ENCODE assay signal across 1 cellular context in the genomic region with DNA sequence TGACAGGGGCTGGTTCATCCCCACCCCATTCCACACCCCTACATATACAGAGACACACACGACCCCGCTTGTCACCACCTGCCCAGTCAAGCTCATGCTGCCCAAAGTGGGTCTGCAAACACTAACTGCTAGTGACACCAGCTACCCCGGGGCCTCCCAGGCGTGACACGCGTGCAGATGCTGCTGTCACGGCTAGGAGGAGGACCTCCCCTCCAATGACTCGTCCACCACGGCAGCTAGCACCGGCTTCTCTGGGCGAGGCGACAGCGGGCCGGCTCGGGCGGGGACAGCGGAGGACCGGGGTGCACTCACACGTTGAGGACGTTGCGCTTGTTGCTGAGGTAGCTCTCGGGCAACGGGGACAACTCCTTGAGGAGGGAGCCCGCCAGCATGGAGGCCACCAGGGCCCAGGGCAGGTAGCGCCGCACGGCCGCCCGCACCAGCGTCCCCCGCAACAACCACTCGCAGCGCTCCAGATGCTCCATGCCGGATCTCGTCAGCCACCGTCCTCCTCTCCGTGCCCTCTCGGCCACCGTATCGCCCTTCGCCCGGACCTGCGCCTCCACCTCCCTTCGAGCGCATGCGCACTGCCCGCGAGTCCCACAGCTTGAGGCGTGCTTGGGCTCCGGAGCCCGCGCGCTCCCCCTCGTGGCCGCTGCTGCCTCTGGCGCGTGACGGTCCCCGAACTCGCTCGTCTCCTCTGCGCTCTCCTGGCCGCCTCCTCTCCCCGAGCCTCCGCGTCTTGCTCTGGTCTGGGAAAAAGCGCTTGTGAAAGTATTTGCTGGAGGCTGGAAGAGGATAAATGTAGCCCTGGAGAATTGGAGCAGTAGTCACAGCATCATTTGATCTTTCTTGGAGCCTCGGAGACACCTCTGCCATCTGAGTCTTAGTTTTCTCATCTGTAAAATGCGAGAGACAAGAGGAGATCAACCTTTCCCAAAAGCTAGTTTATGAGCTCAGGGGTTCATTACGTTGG.
TF ChIP-seq lines count a peak whose summit lies in the region.

A gene with protein sequence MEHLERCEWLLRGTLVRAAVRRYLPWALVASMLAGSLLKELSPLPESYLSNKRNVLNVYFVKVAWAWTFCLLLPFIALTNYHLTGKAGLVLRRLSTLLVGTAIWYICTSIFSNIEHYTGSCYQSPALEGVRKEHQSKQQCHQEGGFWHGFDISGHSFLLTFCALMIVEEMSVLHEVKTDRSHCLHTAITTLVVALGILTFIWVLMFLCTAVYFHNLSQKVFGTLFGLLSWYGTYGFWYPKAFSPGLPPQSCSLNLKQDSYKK (minus strand): TSS at position 539 of the 976 bp plus-strand sequence. CDS start 54 bp downstream, at position 485.

TF ChIP-seq in K562, 482 proteins besides CTCF, POLR2A, EP300 and RAD21 (continued from another document and continues in another):
- TF ChIP-seq ARID4B (CRISPR knock-in tag; IDR thresholded peaks at IDR 0.05) (peak; percentile 79), SRF (CRISPR knock-in tag; IDR thresholded peaks at IDR 0.05) (no peak), ZNF778 (CRISPR knock-in tag; IDR thresholded peaks at IDR 0.05) (no peak), SIX5 (IDR thresholded peaks at IDR 0.05; ENCODE audit: borderline replicate concordance in 1 of 2, insufficient read depth in 1 of 2, low read depth in 1 of 2, low read length in 2 of 2) (no peak), ZNF232 (CRISPR knock-in tag; IDR thresholded peaks at IDR 0.05) (no peak), PHB2 (IDR thresholded peaks at IDR 0.05; ENCODE audit: low read depth) (no peak), ETS2 (tag; IDR thresholded peaks at IDR 0.05; ENCODE audit: borderline replicate concordance, poor library complexity, severe bottlenecking) (no peak), KLF1 (tag; IDR thresholded peaks at IDR 0.05) (peak; percentile 61; the same call in 1 of the 2 replicates), ZNF445 (CRISPR knock-in tag; IDR thresholded peaks at IDR 0.05; ENCODE audit: low read depth) (no peak), ZNF77 (CRISPR knock-in tag; IDR thresholded peaks at IDR 0.05) (no peak), ZNF274 (IDR thresholded peaks at IDR 0.05; ENCODE audit: borderline replicate concordance, low read depth, low read length) (no peak; the same call in 1 of the 2 replicates), ZBTB49 (CRISPR knock-in tag; IDR thresholded peaks at IDR 0.05; ENCODE audit: borderline replicate concordance) (no peak), TCF7 (IDR thresholded peaks at IDR 0.05; ENCODE audit: borderline replicate concordance) (no peak), SNAPC5 (CRISPR knock-in tag; IDR thresholded peaks at IDR 0.05) (no peak), NFE2 (IDR thresholded peaks at IDR 0.05; ENCODE audit: low read depth) (no peak; the same call in 1 of the 2 replicates), MITF (IDR thresholded peaks at IDR 0.05) (peak; percentile 86), PHF8 (IDR thresholded peaks at IDR 0.05; ENCODE audit: borderline replicate concordance, low read length) (peak; percentile 66; the same call in 1 of the 2 replicates), UBTF (IDR thresholded peaks at IDR 0.05; ENCODE audit: borderline replicate concordance in 1 of 2, low read depth in 2 of 2, low read length in 2 of 2) (no peak), TEAD2 (tag; IDR thresholded peaks at IDR 0.05) (no peak), CTCFL (IDR thresholded peaks at IDR 0.05; ENCODE audit: borderline replicate concordance, insufficient read depth, low read depth, low read length, poor library complexity, severe bottlenecking) (no peak), ZNF583 (CRISPR knock-in tag; IDR thresholded peaks at IDR 0.05) (no peak), KLF16 (IDR thresholded peaks at IDR 0.05) (peak; percentile 79)
- TF ChIP-seq, protein P1, sequence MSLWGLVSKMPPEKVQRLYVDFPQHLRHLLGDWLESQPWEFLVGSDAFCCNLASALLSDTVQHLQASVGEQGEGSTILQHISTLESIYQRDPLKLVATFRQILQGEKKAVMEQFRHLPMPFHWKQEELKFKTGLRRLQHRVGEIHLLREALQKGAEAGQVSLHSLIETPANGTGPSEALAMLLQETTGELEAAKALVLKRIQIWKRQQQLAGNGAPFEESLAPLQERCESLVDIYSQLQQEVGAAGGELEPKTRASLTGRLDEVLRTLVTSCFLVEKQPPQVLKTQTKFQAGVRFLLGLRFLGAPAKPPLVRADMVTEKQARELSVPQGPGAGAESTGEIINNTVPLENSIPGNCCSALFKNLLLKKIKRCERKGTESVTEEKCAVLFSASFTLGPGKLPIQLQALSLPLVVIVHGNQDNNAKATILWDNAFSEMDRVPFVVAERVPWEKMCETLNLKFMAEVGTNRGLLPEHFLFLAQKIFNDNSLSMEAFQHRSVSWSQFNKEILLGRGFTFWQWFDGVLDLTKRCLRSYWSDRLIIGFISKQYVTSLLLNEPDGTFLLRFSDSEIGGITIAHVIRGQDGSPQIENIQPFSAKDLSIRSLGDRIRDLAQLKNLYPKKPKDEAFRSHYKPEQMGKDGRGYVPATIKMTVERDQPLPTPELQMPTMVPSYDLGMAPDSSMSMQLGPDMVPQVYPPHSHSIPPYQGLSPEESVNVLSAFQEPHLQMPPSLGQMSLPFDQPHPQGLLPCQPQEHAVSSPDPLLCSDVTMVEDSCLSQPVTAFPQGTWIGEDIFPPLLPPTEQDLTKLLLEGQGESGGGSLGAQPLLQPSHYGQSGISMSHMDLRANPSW (CRISPR knock-in tag; IDR thresholded peaks at IDR 0.05), result no peak
- TF ChIP-seq, protein P2, sequence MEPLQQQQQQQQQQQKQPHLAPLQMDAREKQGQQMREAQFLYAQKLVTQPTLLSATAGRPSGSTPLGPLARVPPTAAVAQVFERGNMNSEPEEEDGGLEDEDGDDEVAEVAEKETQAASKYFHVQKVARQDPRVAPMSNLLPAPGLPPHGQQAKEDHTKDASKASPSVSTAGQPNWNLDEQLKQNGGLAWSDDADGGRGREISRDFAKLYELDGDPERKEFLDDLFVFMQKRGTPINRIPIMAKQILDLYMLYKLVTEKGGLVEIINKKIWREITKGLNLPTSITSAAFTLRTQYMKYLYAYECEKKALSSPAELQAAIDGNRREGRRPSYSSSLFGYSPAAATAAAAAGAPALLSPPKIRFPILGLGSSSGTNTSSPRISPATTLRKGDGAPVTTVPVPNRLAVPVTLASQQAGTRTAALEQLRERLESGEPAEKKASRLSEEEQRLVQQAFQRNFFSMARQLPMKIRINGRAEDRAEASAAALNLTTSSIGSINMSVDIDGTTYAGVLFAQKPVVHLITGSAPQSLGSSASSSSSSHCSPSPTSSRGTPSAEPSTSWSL (CRISPR knock-in tag; IDR thresholded peaks at IDR 0.05; ENCODE audit: borderline replicate concordance), result no peak
- TF ChIP-seq, protein P3, sequence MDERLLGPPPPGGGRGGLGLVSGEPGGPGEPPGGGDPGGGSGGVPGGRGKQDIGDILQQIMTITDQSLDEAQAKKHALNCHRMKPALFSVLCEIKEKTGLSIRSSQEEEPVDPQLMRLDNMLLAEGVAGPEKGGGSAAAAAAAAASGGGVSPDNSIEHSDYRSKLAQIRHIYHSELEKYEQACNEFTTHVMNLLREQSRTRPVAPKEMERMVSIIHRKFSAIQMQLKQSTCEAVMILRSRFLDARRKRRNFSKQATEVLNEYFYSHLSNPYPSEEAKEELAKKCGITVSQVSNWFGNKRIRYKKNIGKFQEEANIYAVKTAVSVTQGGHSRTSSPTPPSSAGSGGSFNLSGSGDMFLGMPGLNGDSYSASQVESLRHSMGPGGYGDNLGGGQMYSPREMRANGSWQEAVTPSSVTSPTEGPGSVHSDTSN (CRISPR knock-in tag; IDR thresholded peaks at IDR 0.05; ENCODE audit: low read depth), result no peak
- TF ChIP-seq, protein P3 (tag; conservative IDR thresholded peaks at IDR 0.05; ENCODE audit: low read depth), result no peak
